Comparison of ENCODE assay signal across 11 cellular contexts in the genomic region with DNA sequence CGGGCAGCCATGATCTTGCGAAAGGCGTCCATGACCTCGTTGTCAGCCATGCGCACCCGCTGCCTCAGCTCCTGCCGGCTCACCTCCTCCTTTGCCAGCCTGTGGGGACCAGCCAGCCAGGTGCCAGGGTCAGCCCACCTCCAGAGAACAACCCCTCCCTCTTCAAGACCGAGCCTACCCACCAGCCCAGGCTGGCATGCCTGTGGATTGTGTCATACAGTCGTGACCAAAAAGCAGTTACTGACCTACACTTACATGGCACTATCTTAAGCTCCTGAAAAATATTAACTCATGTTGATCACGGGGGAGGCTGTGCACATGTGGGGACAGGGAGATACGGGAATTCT.
DNase-seq lines count a peak whose midpoint lies in the region; ATAC-seq and TF ChIP-seq lines count a peak whose summit lies in the region.
"Had no signal": no experiment of that assay in that cellular context is flagged by ENCODE, and none has a peak within 500 bp of the region (broad histone marks: within the 10 kb centered on the region; RNA-seq: fewer than 3 reads in every experiment).

No MANE protein-coding gene starts in this region.

- H2AFZ ChIP-seq in OCI-LY1 (ENCODE audit: low read length): no peak overlapping the region

- H3K4me1 Mint-ChIP-seq in stimulated activated memory B cell treated with anti-CD40 and anti-IgM and Interleukin-4, amounts not matched to agents 10 μg/mL and 1 μg/mL and 100 μg/mL, for 72 hours: peaks cover 63% of the 10 kb centered on the region

- no peaks in the 10 kb centered on the region for H3K9me3 Mint-ChIP-seq in stimulated activated memory B cell treated with anti-CD40 and anti-IgM and Interleukin-4, amounts not matched to agents 10 μg/mL and 1 μg/mL and 100 μg/mL, for 72 hours

- TF ChIP-seq CTCF in OCI-LY1 (IDR thresholded peaks at IDR 0.05; ENCODE audit: low read length): no peak

- ATAC-seq in stimulated activated memory B cell treated with anti-CD40 and anti-IgM and Interleukin-4, amounts not matched to agents 10 μg/mL and 1 μg/mL and 100 μg/mL, for 72 hours: peak; percentile 1
- ATAC-seq in HG02759 (IDR thresholded peaks at IDR 0.05; ENCODE audit: unreplicated experiment) (no peak), GM21717 (IDR thresholded peaks at IDR 0.05; ENCODE audit: unreplicated experiment) (no peak)
- ATAC-seq: A549 had no signal

- peak overlapping the region; percentile 23 for H3K4me2 ChIP-seq in OCI-LY1 (ENCODE audit: low read length)
- H3K4me2 ChIP-seq: A549 had no signal

- peak overlapping the region; percentile 55 for H3K4me3 Mint-ChIP-seq in stimulated activated memory B cell treated with anti-CD40 and anti-IgM and Interleukin-4, amounts not matched to agents 10 μg/mL and 1 μg/mL and 100 μg/mL, for 72 hours

- H3K4me3 ChIP-seq in OCI-LY1 (ENCODE audit: low read depth, low read length, poor library complexity, severe bottlenecking) (peak overlapping the region; percentile 1), duodenal mucosa (ENCODE audit: low read depth in 1 of 2, low read length in 2 of 2) (no peak overlapping the region)
- H3K4me3 ChIP-seq: A549, tibial artery had no signal

- no peaks in the 10 kb centered on the region for H3K9me2 ChIP-seq in OCI-LY1 (ENCODE audit: low read depth, low read length)

- peak; percentile 23 for DNase-seq in activated CD4-positive, alpha-beta T cell treated with anti-CD3 and anti-CD28 coated beads for 48 hours
- DNase-seq in activated CD4-positive, alpha-beta T cell treated with anti-CD3 and anti-CD28 coated beads, Interleukin-2, amount 50 U/mL, for 1 hour: no peak
- no peak for DNase-seq in NCI-H1436 treated with DMSO at 0.1 percent for 48 hours (lab: John Stamatoyannopoulos, UW)
- DNase-seq: NCI-H1436, tibial artery had no signal

- H3K36me3 Mint-ChIP-seq in stimulated activated memory B cell treated with anti-CD40 and anti-IgM and Interleukin-4, amounts not matched to agents 10 μg/mL and 1 μg/mL and 100 μg/mL, for 72 hours: peaks cover 35% of the 10 kb centered on the region

- H3K27me3 ChIP-seq in OCI-LY1 (ENCODE audit: insufficient read depth, low read length) (no peaks in the 10 kb centered on the region), duodenal mucosa (ENCODE audit: control insufficient read depth in 1 of 2, insufficient read depth in 2 of 2, low read length in 2 of 2) (no peaks in the 10 kb centered on the region)
- H3K27me3 ChIP-seq: tibial artery had no signal

- H3K27ac ChIP-seq in OCI-LY1 (ENCODE audit: low read depth, low read length, poor library complexity, severe bottlenecking) (peak overlapping the region; percentile 88), duodenal mucosa (ENCODE audit: low read depth, low read length) (peak overlapping the region; percentile 50)
- H3K27ac ChIP-seq: A549, tibial artery had no signal

- no peaks in the 10 kb centered on the region for H3K79me2 ChIP-seq in OCI-LY1 (ENCODE audit: insufficient read depth, low read length)

- H3K27ac Mint-ChIP-seq in stimulated activated memory B cell treated with anti-CD40 and anti-IgM and Interleukin-4, amounts not matched to agents 10 μg/mL and 1 μg/mL and 100 μg/mL, for 72 hours: peak overlapping the region; percentile 97

- no peaks in the 10 kb centered on the region for H4K20me1 ChIP-seq in OCI-LY1 (ENCODE audit: insufficient read depth, low read length)

- H3F3A ChIP-seq in OCI-LY1 (ENCODE audit: insufficient read depth, low read length): no peaks in the 10 kb centered on the region

- H3K9ac ChIP-seq in OCI-LY1 (ENCODE audit: low read length) (peak overlapping the region; percentile 43; the same call in 1 of the 2 replicates), duodenal mucosa (ENCODE audit: low read depth in 1 of 2, low read length in 2 of 2) (peak overlapping the region in 1 of 2 donors; percentile 15)

- H3K36me3 ChIP-seq in OCI-LY1 (ENCODE audit: insufficient read depth, low read length) (peaks cover 29% of the 10 kb centered on the region; the same call in 1 of the 2 replicates), duodenal mucosa (ENCODE audit: control insufficient read depth in 1 of 2, insufficient read depth in 2 of 2, low read length in 2 of 2) (peaks cover 13 to 25% of the 10 kb centered on the region in 2 donors)

- peaks cover 34% of the 10 kb centered on the region for H3K4me1 ChIP-seq in OCI-LY1 (ENCODE audit: insufficient read depth, low read length, severe bottlenecking)
- H3K4me1 ChIP-seq in duodenal mucosa (ENCODE audit: control insufficient read depth in 1 of 2, insufficient read depth in 2 of 2, low read length in 2 of 2): peaks cover 43 to 45% of the 10 kb centered on the region in 2 donors
- H3K4me1 ChIP-seq: A549 had no signal

- no peaks in the 10 kb centered on the region for H3K9me3 ChIP-seq in OCI-LY1 (ENCODE audit: low read length)
- no peaks in the 10 kb centered on the region for H3K9me3 ChIP-seq in duodenal mucosa (ENCODE audit: control insufficient read depth in 1 of 2, low read length in 2 of 2)
- H3K9me3 ChIP-seq: A549, tibial artery had no signal

- no peaks in the 10 kb centered on the region for H3K27me3 Mint-ChIP-seq in stimulated activated memory B cell treated with anti-CD40 and anti-IgM and Interleukin-4, amounts not matched to agents 10 μg/mL and 1 μg/mL and 100 μg/mL, for 72 hours
